In the genomic region with DNA sequence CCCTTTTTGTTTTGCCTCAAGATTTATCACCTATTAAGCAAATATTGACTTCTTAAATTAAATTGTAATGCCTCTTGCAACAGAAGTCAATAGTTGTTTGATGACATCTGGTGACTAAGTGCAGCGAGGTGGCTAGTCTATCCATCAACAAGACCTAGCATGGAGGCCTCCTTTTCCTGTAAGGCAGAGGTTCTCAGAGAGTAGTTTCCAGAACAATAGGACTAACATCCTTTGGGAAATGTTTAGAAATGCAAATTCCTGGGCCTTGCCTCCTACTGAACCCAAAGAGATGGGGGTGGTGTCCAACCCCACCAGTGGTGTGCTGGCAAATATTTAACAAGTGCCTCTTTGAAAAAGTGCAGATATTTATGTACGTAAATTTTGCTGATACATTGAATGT, we compare ENCODE assay signal across 23 cellular contexts.
"Had no signal": no experiment of that assay in that cellular context is flagged by ENCODE, and none has a peak within 500 bp of the region (broad histone marks: within the 10 kb centered on the region; RNA-seq: fewer than 3 reads in every experiment).

No MANE protein-coding gene starts in this region.

- H3K27me3 ChIP-seq: MG63, Peyer's patch, SJCRH30 had no signal

- H3K9me3 ChIP-seq: MG63, Peyer's patch, SJCRH30 had no signal

- H2AFZ ChIP-seq: PC-9 had no signal

- H3K27ac ChIP-seq: HL-60, PC-9, Peyer's patch, SJCRH30 had no signal

- H3K4me1 ChIP-seq: Peyer's patch, SJCRH30 had no signal

- H3K4me3 ChIP-seq: MG63, PC-9, Peyer's patch, SJCRH30 had no signal

- H3K36me3 ChIP-seq: MG63, Peyer's patch, SJCRH30 had no signal

- H3K4me2 ChIP-seq: PC-9 had no signal

- FAIRE-seq: HTR-8/SVneo had no signal

- DNase-seq: Karpas-422, KG1, MG63, NCI-H1092, NCI-H1105 treated with DMSO at 0.1 percent for 48 hours, NCI-H1417 treated with DMSO at 0.1 percent for 48 hours, NCI-H146, NCI-H1694 treated with DMSO at 0.1 percent for 48 hours, NCI-H1930, NCI-H2081, NCI-H2107, NCI-H2227 treated with DMSO at 0.1 percent for 48 hours, NCI-H524, NCI-H69, NCI-H774, PC-9, Peyer's patch, SHP77 treated with DMSO at 0.1 percent for 48 hours, SJCRH30 had no signal

- ATAC-seq: Right ventricle myocardium inferior, SK-N-SH treated with all-trans-retinoic acid at 6 μM for 48 hours had no signal
